In genomic region chr17:38733315-38734234, GRCh38 we compare ENCODE assay signal across 9 cellular contexts. TPM values are rescaled to one million over a fixed set of nuclear protein-coding genes. Genes with fewer than 3 reads are reported as not detected.
DNase-seq lines count a peak whose midpoint lies in the region; ATAC-seq and TF ChIP-seq lines count a peak whose summit lies in the region.
"Had no signal": no experiment of that assay in that cellular context is flagged by ENCODE, and none has a peak within 500 bp of the region (broad histone marks: within the 10 kb centered on the region; RNA-seq: fewer than 3 reads in every experiment).

No MANE protein-coding gene starts in this region.

- H3K9me3 Mint-ChIP-seq in activated CD8-positive, alpha-beta T cell treated with anti-CD3 and anti-CD28 coated beads, Interleukin-2, amount 10 ng/mL, durations not matched to agents 7 days and 5 days (ENCODE audit: insufficient read depth): no peaks in the 10 kb centered on the region

- POLR2A ChIA-PET in activated CD8-positive, alpha-beta T cell treated with anti-CD3 and anti-CD28 coated beads, Interleukin-2, amount 10 ng/mL, durations not matched to agents 7 days and 5 days (lab: Charles Lee): interaction anchor here (2.1 kb wide), 1 partner anchor 29 kb away, joined by 9 read pairs; the partner anchor contains the start of gene MLLT6

- H3K9me3 ChIP-seq in BE2C: no peaks in the 10 kb centered on the region

- H3K4me1 ChIP-seq in BE2C: peaks cover 14% of the 10 kb centered on the region

- H3K27me3 ChIP-seq in BE2C (no peaks in the 10 kb centered on the region), kidney epithelial cell (ENCODE audit: control insufficient read depth, insufficient read depth, low read length) (no peaks in the 10 kb centered on the region)

- H3K4me3 ChIP-seq in BE2C (ENCODE audit: low read depth, low read length): no peak overlapping the region
- no peak overlapping the region for H3K4me3 ChIP-seq in kidney epithelial cell (ENCODE audit: low read depth, low read length)

- peak overlapping the region; percentile 67 for H3K27ac Mint-ChIP-seq in activated CD8-positive, alpha-beta T cell treated with anti-CD3 and anti-CD28 coated beads, Interleukin-2, amount 10 ng/mL, durations not matched to agents 7 days and 5 days

- peaks cover 60% of the 10 kb centered on the region for H3K36me3 ChIP-seq in BE2C
- H3K36me3 ChIP-seq in kidney epithelial cell (ENCODE audit: control insufficient read depth, insufficient read depth, low read length): peaks cover 1% of the 10 kb centered on the region

- H3K27me3 Mint-ChIP-seq in activated CD8-positive, alpha-beta T cell treated with anti-CD3 and anti-CD28 coated beads, Interleukin-2, amount 10 ng/mL, durations not matched to agents 7 days and 5 days (ENCODE audit: low read depth): no peaks in the 10 kb centered on the region

- peaks cover 29% of the 10 kb centered on the region for H3K36me3 Mint-ChIP-seq in activated CD8-positive, alpha-beta T cell treated with anti-CD3 and anti-CD28 coated beads, Interleukin-2, amount 10 ng/mL, durations not matched to agents 7 days and 5 days (ENCODE audit: low read depth)

- H3K4me1 Mint-ChIP-seq in activated CD8-positive, alpha-beta T cell treated with anti-CD3 and anti-CD28 coated beads, Interleukin-2, amount 10 ng/mL, durations not matched to agents 7 days and 5 days (ENCODE audit: low read depth): peaks cover 53% of the 10 kb centered on the region

- DNase-seq in BE2C (peak; percentile 49), kidney epithelial cell (ENCODE audit: low read depth) (no peak), NCI-H510A (lab: John Stamatoyannopoulos, UW) (no peak), nucleus accumbens (lab: John Stamatoyannopoulos, UW) (no peak)
- DNase-seq in activated CD8-positive, alpha-beta T cell treated with anti-CD3 and anti-CD28 coated beads, Interleukin-2, amount 10 ng/mL, durations not matched to agents 7 days and 5 days: peak; percentile 56
- DNase-seq: NCI-H2029 treated with DMSO at 0.1 percent for 48 hours had no signal

- ATAC-seq in activated CD8-positive, alpha-beta T cell treated with anti-CD3 and anti-CD28 coated beads, Interleukin-2, amount 10 ng/mL, durations not matched to agents 7 days and 5 days: no peak
- ATAC-seq in HG02970 (IDR thresholded peaks at IDR 0.05; ENCODE audit: low FRiP score, unreplicated experiment) (no peak), HG03439 (IDR thresholded peaks at IDR 0.05; ENCODE audit: unreplicated experiment) (no peak)

- peak; percentile 49 for TF ChIP-seq CTCF in BE2C (IDR thresholded peaks at IDR 0.05; ENCODE audit: low read depth, low read length)
- peak; percentile 29; the same call in 1 of the 2 replicates for TF ChIP-seq CTCF in GM12874 (IDR thresholded peaks at IDR 0.05; ENCODE audit: insufficient read depth, low read depth, low read length)
- TF ChIP-seq CTCF in kidney epithelial cell (IDR thresholded peaks at IDR 0.05; ENCODE audit: insufficient read depth, low read length, poor library complexity, severe bottlenecking): peak; percentile 36

- CTCF ChIA-PET in activated CD8-positive, alpha-beta T cell treated with anti-CD3 and anti-CD28 coated beads, Interleukin-2, amount 10 ng/mL, durations not matched to agents 7 days and 5 days (lab: Charles Lee): interaction anchor here (0.8 to 5.7 kb wide), 10 partner anchors 8 to 175 kb away, joined by 3 to 141 read pairs (median 12); partner anchors contain the start of genes EPOP, MLLT6 and PSMB3

- H3K4me3 Mint-ChIP-seq in activated CD8-positive, alpha-beta T cell treated with anti-CD3 and anti-CD28 coated beads, Interleukin-2, amount 10 ng/mL, durations not matched to agents 7 days and 5 days: no peak overlapping the region

RNA-seq across cellular contexts. Expression of gene CISD3, which starts 3.4 kb away (rescaled TPM):
- 56.3 TPM for polyA plus RNA-seq in BE2C (2012; ENCODE audit: insufficient read depth, insufficient read length, low read depth)
- 10 to 100 TPM; 48.2 to 56.1 TPM for total RNA-seq in activated CD8-positive, alpha-beta T cell treated with anti-CD3 and anti-CD28 coated beads, Interleukin-2, amount 10 ng/mL, durations not matched to agents 7 days and 5 days
- total RNA-seq in kidney epithelial cell: 3.4 and 4.1 TPM in 2 replicates

RNA-seq across cellular contexts. Expression of gene PCGF2, which starts 14.6 kb away (rescaled TPM):
- polyA plus RNA-seq in BE2C (2012; ENCODE audit: insufficient read depth, insufficient read length, low read depth): 232 TPM
- under 1 TPM; 0.63 to 0.70 TPM for total RNA-seq in activated CD8-positive, alpha-beta T cell treated with anti-CD3 and anti-CD28 coated beads, Interleukin-2, amount 10 ng/mL, durations not matched to agents 7 days and 5 days
- total RNA-seq in kidney epithelial cell: 20.8 and 25.1 TPM in 2 replicates

RNA-seq across cellular contexts. Expression of gene PSMB3, which starts 19.0 kb away (rescaled TPM):
- polyA plus RNA-seq in BE2C (2012; ENCODE audit: insufficient read depth, insufficient read length, low read depth): 471 TPM
- 100 to 1,000 TPM; 251 to 252 TPM for total RNA-seq in activated CD8-positive, alpha-beta T cell treated with anti-CD3 and anti-CD28 coated beads, Interleukin-2, amount 10 ng/mL, durations not matched to agents 7 days and 5 days
- 166 TPM in 2 replicates for total RNA-seq in kidney epithelial cell

RNA-seq across cellular contexts. Expression of gene MLLT6, which starts 28.5 kb away (rescaled TPM):
- 139 TPM for polyA plus RNA-seq in BE2C (2012; ENCODE audit: insufficient read depth, insufficient read length, low read depth)
- 100 to 1,000 TPM; 211 to 219 TPM for total RNA-seq in activated CD8-positive, alpha-beta T cell treated with anti-CD3 and anti-CD28 coated beads, Interleukin-2, amount 10 ng/mL, durations not matched to agents 7 days and 5 days
- 42.7 and 46.7 TPM in 2 replicates for total RNA-seq in kidney epithelial cell

RNA-seq across cellular contexts. Expression of gene EPOP, which starts 58.8 kb away (rescaled TPM):
- 6.0 TPM for polyA plus RNA-seq in BE2C (2012; ENCODE audit: insufficient read depth, insufficient read length, low read depth)
- total RNA-seq in activated CD8-positive, alpha-beta T cell treated with anti-CD3 and anti-CD28 coated beads, Interleukin-2, amount 10 ng/mL, durations not matched to agents 7 days and 5 days: 10 to 100 TPM; 11.4 to 11.6 TPM
- 6.2 and 6.4 TPM in 2 replicates for total RNA-seq in kidney epithelial cell

Comparison
In these comparisons a context has a peak if more than half of its experiments do, and no peak if none do; other contexts are left out.
1. DNase-seq: peak in BE2C (single experiment) and activated CD8-positive, alpha-beta T cell treated with anti-CD3 and anti-CD28 coated beads, Interleukin-2, amount 10 ng/mL, durations not matched to agents 7 days and 5 days (single experiment); none in kidney epithelial cell (single experiment), NCI-H510A (single experiment) and nucleus accumbens (0 of 56).
2. RNA of gene PCGF2, which starts 14.6 kb away (total RNA-seq): 20.8 to 25.1 TPM in kidney epithelial cell; 0.63 to 0.70 TPM in activated CD8-positive, alpha-beta T cell treated with anti-CD3 and anti-CD28 coated beads, Interleukin-2, amount 10 ng/mL, durations not matched to agents 7 days and 5 days; every median in the first group is over 10 times any median in the second.
3. Peak in every context shown above with its lines, with median percentiles within 50 percentile points of each other: CTCF ChIP-seq.